In the genomic region with DNA sequence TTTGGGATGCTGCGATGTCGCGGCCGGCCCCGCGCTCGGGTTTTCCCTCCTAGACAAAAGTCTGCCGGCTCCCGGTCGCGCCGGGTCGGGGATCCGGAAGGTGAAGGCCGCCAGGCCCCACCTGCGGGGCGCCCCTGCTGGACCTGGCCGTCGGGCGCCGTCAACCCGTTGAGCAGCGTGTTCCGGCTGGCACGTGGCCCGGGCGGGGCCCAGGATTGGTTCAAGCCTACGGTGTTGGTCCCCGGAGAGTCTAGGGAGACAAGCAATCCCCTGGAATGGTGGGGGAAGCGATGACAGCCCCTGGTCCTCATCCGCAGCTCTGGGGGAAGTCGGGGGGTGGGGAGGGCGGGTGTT, we compare ENCODE assay signal across 13 cellular contexts. TPM values are rescaled to one million over a fixed set of nuclear protein-coding genes. Genes with fewer than 3 reads are reported as not detected.
DNase-seq lines count a peak whose midpoint lies in the region; ATAC-seq, FAIRE-seq and TF ChIP-seq lines count a peak whose summit lies in the region.
"Not testable (repeated sequence)": the region's sequence is repeated elsewhere in the genome, so short reads cannot be mapped to it uniquely, and the experiment has no call there.
"Had no signal": no experiment of that assay in that cellular context is flagged by ENCODE, and none has a peak within 500 bp of the region (broad histone marks: within the 10 kb centered on the region; RNA-seq: fewer than 3 reads in every experiment).

No MANE protein-coding gene starts in this region.

- intact Hi-C loops in HepG2 (cut with micrococcal nuclease; ENCODE audit: unreplicated experiment); upper lobe of right lung (cut with DNase I): not testable (repeated sequence)

- peaks cover 25% of the 10 kb centered on the region for H3K4me1 ChIP-seq in HepG2 (ENCODE audit: insufficient read depth, low read length)
- not testable (repeated sequence) for H3K4me1 ChIP-seq in upper lobe of right lung

- POLR2A ChIA-PET in HepG2 (lab: Yijun Ruan, JAX): not testable (repeated sequence)

- CTCF ChIA-PET in HepG2 (lab: Yijun Ruan, JAX; ENCODE audit: low intra/inter-chr PET ratio, low total read pairs): not testable (repeated sequence)

- not testable (repeated sequence) for H3K4me3 ChIP-seq in HepG2 (replicated peaks in 1 of 3; ENCODE audit: insufficient read depth in 1 of 3, low read depth in 2 of 3, low read length in 3 of 3); upper lobe of right lung

- H3K4me1 Mint-ChIP-seq in activated naive CD8-positive, alpha-beta T cell treated with anti-CD3 and anti-CD28 coated beads, Interleukin-2, amount 50 U/mL, for 24 hours: not testable (repeated sequence)

- not testable (repeated sequence) for H3K9ac ChIP-seq in HepG2 (ENCODE audit: insufficient read depth, low read depth, low read length)

- not testable (repeated sequence) for H3K27ac Mint-ChIP-seq in activated naive CD8-positive, alpha-beta T cell treated with anti-CD3 and anti-CD28 coated beads, Interleukin-2, amount 50 U/mL, for 24 hours

- not testable (repeated sequence) for H3K36me3 Mint-ChIP-seq in activated naive CD8-positive, alpha-beta T cell treated with anti-CD3 and anti-CD28 coated beads, Interleukin-2, amount 50 U/mL, for 24 hours (ENCODE audit: low read depth)

- not testable (repeated sequence) for TF ChIP-seq RAD21 in HepG2 (CRISPR knock-in tag; IDR thresholded peaks at IDR 0.05)

- WGBS in HepG2 (ENCODE audit: low lambda C conversion rate): no CpG with 5 or more reads among the region's 33 CpGs

- not testable (repeated sequence) for H3K79me2 ChIP-seq in HepG2 (ENCODE audit: insufficient read depth, low read length)

- not testable (repeated sequence) for TF ChIP-seq POLR2A in HepG2 (IDR thresholded peaks at IDR 0.05; ENCODE audit: insufficient read depth in 1 of 2, low read depth in 2 of 2, low read length in 2 of 2)

- not testable (repeated sequence) for H3K27me3 ChIP-seq in HepG2 (ENCODE audit: control insufficient read depth in 1 of 2, insufficient read depth in 2 of 2, low read length in 2 of 2); upper lobe of right lung

- not testable (repeated sequence) for H3K4me3 Mint-ChIP-seq in activated naive CD8-positive, alpha-beta T cell treated with anti-CD3 and anti-CD28 coated beads, Interleukin-2, amount 50 U/mL, for 24 hours

- not testable (repeated sequence) for H3K9me3 Mint-ChIP-seq in activated naive CD8-positive, alpha-beta T cell treated with anti-CD3 and anti-CD28 coated beads, Interleukin-2, amount 50 U/mL, for 24 hours

- not testable (repeated sequence) for TF ChIP-seq EP300 in HepG2 (IDR thresholded peaks at IDR 0.05; ENCODE audit: low read depth in 2 of 2, low read length in 2 of 2); HepG2 (CRISPR knock-in tag; IDR thresholded peaks at IDR 0.05; ENCODE audit: borderline replicate concordance)

- in situ Hi-C loops in HepG2 (cut with HindIII; ENCODE audit: extremely low pct_ligation_motif_present, low pct_unique_long_range_greater_than_20kb): not testable (repeated sequence)

- H3K4me2 ChIP-seq in HepG2 (ENCODE audit: low read depth, low read length): not testable (repeated sequence)

- H3K27me3 Mint-ChIP-seq in activated naive CD8-positive, alpha-beta T cell treated with anti-CD3 and anti-CD28 coated beads, Interleukin-2, amount 50 U/mL, for 24 hours: not testable (repeated sequence)

- not testable (repeated sequence) for H4K20me1 ChIP-seq in HepG2 (ENCODE audit: insufficient read depth, low read length)

- BruUV-seq in HepG2 (replicated peaks; lab: Mats Ljungman, UMichigan): TSS peak; percentile 79

- not testable (repeated sequence) for TF ChIP-seq CTCF in HepG2 (CRISPR knock-in tag; IDR thresholded peaks at IDR 0.05); upper lobe of right lung (IDR thresholded peaks at IDR 0.05)

- DNase-seq in activated naive CD8-positive, alpha-beta T cell treated with anti-CD3 and anti-CD28 coated beads, Interleukin-2, amount 50 U/mL, for 24 hours; HepG2 (ENCODE audit: low spot score); upper lobe of right lung: not testable (repeated sequence)

- H3K9me3 ChIP-seq in HepG2 (ENCODE audit: low read length); upper lobe of right lung: not testable (repeated sequence)

- not testable (repeated sequence) for H3K36me3 ChIP-seq in HepG2 (replicated peaks in 1 of 2; ENCODE audit: control insufficient read depth in 1 of 2, insufficient read depth in 2 of 2, low read length in 2 of 2); upper lobe of right lung

- H2AFZ ChIP-seq in HepG2 (ENCODE audit: low read length): not testable (repeated sequence)

- ATAC-seq in GM18867 (IDR thresholded peaks at IDR 0.05; ENCODE audit: unreplicated experiment): peak; percentile 76
- peak; percentile 41 for ATAC-seq in GM21367 (IDR thresholded peaks at IDR 0.05; ENCODE audit: unreplicated experiment)
- peak; percentile 74 for ATAC-seq in HG02642 (IDR thresholded peaks at IDR 0.05; ENCODE audit: poor library complexity, unreplicated experiment)
- ATAC-seq in HG03097 (IDR thresholded peaks at IDR 0.05; ENCODE audit: low FRiP score, unreplicated experiment): peak; percentile 53
- peak; percentile 69 for ATAC-seq in HG03571 (IDR thresholded peaks at IDR 0.05; ENCODE audit: unreplicated experiment)
- ATAC-seq in activated naive CD8-positive, alpha-beta T cell treated with anti-CD3 and anti-CD28 coated beads, Interleukin-2, amount 50 U/mL, for 24 hours: peak; percentile 81
- ATAC-seq in HepG2: peak; percentile 78
- ATAC-seq in upper lobe of right lung: peak; percentile 82

- H3K27ac ChIP-seq in HepG2 (ENCODE audit: extremely low read length, insufficient read depth, low read length); upper lobe of right lung: not testable (repeated sequence)

- FAIRE-seq in HepG2 (lab: Jason Lieb, UNC): not testable (repeated sequence)

RNA-seq across cellular contexts. Expression of gene SMIM11, which starts 0.3 kb away (rescaled TPM):
- total RNA-seq in HepG2 (2016; rRNA removed; fragmentation: Illumina TruSeq; extraction: Trizol) (6.4 and 33.6 TPM in 2 replicates), upper lobe of right lung (21.8 TPM)
- 3.6 and 4.4 TPM in 2 replicates for total RNA-seq in HepG2 (2016; cell fraction: cytosol; rRNA removed; fragmentation: Illumina TruSeq; extraction: Trizol; ENCODE audit: low read depth)
- 3.9 and 6.3 TPM in 2 replicates for total RNA-seq in HepG2 (2016; cell fraction: insoluble cytoplasmic fraction; rRNA removed; fragmentation: Illumina TruSeq; extraction: Trizol)
- total RNA-seq in HepG2 (2016; cell fraction: membrane; rRNA removed; fragmentation: Illumina TruSeq; extraction: Trizol): 3.8 and 22.1 TPM in 2 replicates
- 2.7 and 5.4 TPM in 2 replicates for total RNA-seq in HepG2 (2016; cell fraction: nucleus; rRNA removed; fragmentation: Illumina TruSeq; extraction: Trizol)
- 6.8 and 18.9 TPM in 2 replicates for polyA plus RNA-seq in HepG2 (2011; rRNA removed)
- polyA plus RNA-seq in HepG2 (2011; cell fraction: cytosol; rRNA removed): 3.8 and 5.2 TPM in 2 replicates
- polyA plus RNA-seq in HepG2 (2011; cell fraction: nucleus; rRNA removed): 2.1 and 6.5 TPM in 2 replicates
- 0.95 and 1.3 TPM in 2 replicates for polyA plus RNA-seq in HepG2 (2012)
- 20.7 and 38.8 TPM in 2 replicates for polyA plus RNA-seq in HepG2 (2016; cell fraction: cytosol; fragmentation: Illumina TruSeq; extraction: Trizol; ENCODE audit: low read depth)
- 5.8 and 18.1 TPM in 2 replicates for polyA plus RNA-seq in HepG2 (2016; cell fraction: insoluble cytoplasmic fraction; fragmentation: Illumina TruSeq; extraction: Trizol; ENCODE audit: low read depth)
- polyA plus RNA-seq in HepG2 (2016; cell fraction: membrane; fragmentation: Illumina TruSeq; extraction: Trizol; ENCODE audit: low read depth): 9.3 and 18.0 TPM in 2 replicates
- 4.7 and 7.1 TPM in 2 replicates for polyA plus RNA-seq in HepG2 (2016; cell fraction: nucleus; fragmentation: Illumina TruSeq; extraction: Trizol; ENCODE audit: insufficient read depth, low read depth)
- polyA minus RNA-seq in HepG2 (2011; rRNA and poly(A)+ RNA removed; ENCODE audit: low replicate concordance): 3.0 and 12.3 TPM in 2 replicates
- 1.3 and 3.8 TPM in 2 replicates for polyA minus RNA-seq in HepG2 (2011; cell fraction: cytosol; rRNA and poly(A)+ RNA removed)
- 3.0 and 6.0 TPM in 2 replicates for polyA minus RNA-seq in HepG2 (2011; cell fraction: nucleus; rRNA and poly(A)+ RNA removed)

RNA-seq across cellular contexts. Expression of gene KCNE2, which starts 11.8 kb away (rescaled TPM):
- total RNA-seq in HepG2 (2016; rRNA removed; fragmentation: Illumina TruSeq; extraction: Trizol) (not detected in 2 replicates), upper lobe of right lung (0.52 TPM)
- total RNA-seq in HepG2 (2016; cell fraction: cytosol; rRNA removed; fragmentation: Illumina TruSeq; extraction: Trizol; ENCODE audit: low read depth): not detected in 2 replicates
- not detected in 2 replicates for total RNA-seq in HepG2 (2016; cell fraction: insoluble cytoplasmic fraction; rRNA removed; fragmentation: Illumina TruSeq; extraction: Trizol)
- total RNA-seq in HepG2 (2016; cell fraction: membrane; rRNA removed; fragmentation: Illumina TruSeq; extraction: Trizol): not detected in 2 replicates
- not detected in 2 replicates for total RNA-seq in HepG2 (2016; cell fraction: nucleus; rRNA removed; fragmentation: Illumina TruSeq; extraction: Trizol)
- 0.07 TPM in 1 of 2 replicates, not detected in the other for polyA plus RNA-seq in HepG2 (2011; rRNA removed)
- polyA plus RNA-seq in HepG2 (2011; cell fraction: cytosol; rRNA removed): not detected in 2 replicates
- polyA plus RNA-seq in HepG2 (2011; cell fraction: nucleus; rRNA removed): not detected in 2 replicates
- not detected in 2 replicates for polyA plus RNA-seq in HepG2 (2012)
- polyA plus RNA-seq in HepG2 (2016; cell fraction: cytosol; fragmentation: Illumina TruSeq; extraction: Trizol; ENCODE audit: low read depth): not detected in 2 replicates
- polyA plus RNA-seq in HepG2 (2016; cell fraction: insoluble cytoplasmic fraction; fragmentation: Illumina TruSeq; extraction: Trizol; ENCODE audit: low read depth): not detected in 2 replicates
- not detected in 2 replicates for polyA plus RNA-seq in HepG2 (2016; cell fraction: membrane; fragmentation: Illumina TruSeq; extraction: Trizol; ENCODE audit: low read depth)
- not detected in 2 replicates for polyA plus RNA-seq in HepG2 (2016; cell fraction: nucleus; fragmentation: Illumina TruSeq; extraction: Trizol; ENCODE audit: insufficient read depth, low read depth)
- polyA minus RNA-seq in HepG2 (2011; rRNA and poly(A)+ RNA removed; ENCODE audit: low replicate concordance): not detected in 2 replicates
- polyA minus RNA-seq in HepG2 (2011; cell fraction: cytosol; rRNA and poly(A)+ RNA removed): not detected in 2 replicates
- not detected in 2 replicates for polyA minus RNA-seq in HepG2 (2011; cell fraction: nucleus; rRNA and poly(A)+ RNA removed)
- total RNA-seq: bronchial epithelial cell; left ventricle myocardium inferior; renal cortical epithelial cell; T-helper 1 cell treated with Interleukin-12 subunit alpha and Interleukin-12 subunit beta and Interleukin-4 antibody, amounts not matched to agents 30 ng/mL and 1 ng/mL, for 36 hours; thoracic aorta had no signal

RNA-seq across cellular contexts. Expression of gene SMIM34, which starts 48.2 kb away (rescaled TPM):
- total RNA-seq in HepG2 (2016; rRNA removed; fragmentation: Illumina TruSeq; extraction: Trizol) (not detected in 2 replicates), upper lobe of right lung (not detected)
- not detected in 2 replicates for total RNA-seq in HepG2 (2016; cell fraction: cytosol; rRNA removed; fragmentation: Illumina TruSeq; extraction: Trizol; ENCODE audit: low read depth)
- total RNA-seq in HepG2 (2016; cell fraction: insoluble cytoplasmic fraction; rRNA removed; fragmentation: Illumina TruSeq; extraction: Trizol): not detected in 2 replicates
- total RNA-seq in HepG2 (2016; cell fraction: membrane; rRNA removed; fragmentation: Illumina TruSeq; extraction: Trizol): not detected in 2 replicates
- not detected in 2 replicates for total RNA-seq in HepG2 (2016; cell fraction: nucleus; rRNA removed; fragmentation: Illumina TruSeq; extraction: Trizol)
- not detected in 2 replicates for polyA plus RNA-seq in HepG2 (2011; rRNA removed)
- polyA plus RNA-seq in HepG2 (2011; cell fraction: cytosol; rRNA removed): not detected in 2 replicates
- not detected in 2 replicates for polyA plus RNA-seq in HepG2 (2011; cell fraction: nucleus; rRNA removed)
- polyA plus RNA-seq in HepG2 (2012): not detected in 2 replicates
- not detected in 2 replicates for polyA plus RNA-seq in HepG2 (2016; cell fraction: cytosol; fragmentation: Illumina TruSeq; extraction: Trizol; ENCODE audit: low read depth)
- polyA plus RNA-seq in HepG2 (2016; cell fraction: insoluble cytoplasmic fraction; fragmentation: Illumina TruSeq; extraction: Trizol; ENCODE audit: low read depth): not detected in 2 replicates
- polyA plus RNA-seq in HepG2 (2016; cell fraction: membrane; fragmentation: Illumina TruSeq; extraction: Trizol; ENCODE audit: low read depth): not detected in 2 replicates
- polyA plus RNA-seq in HepG2 (2016; cell fraction: nucleus; fragmentation: Illumina TruSeq; extraction: Trizol; ENCODE audit: insufficient read depth, low read depth): not detected in 2 replicates
- polyA minus RNA-seq in HepG2 (2011; rRNA and poly(A)+ RNA removed; ENCODE audit: low replicate concordance): not detected in 2 replicates
- not detected in 2 replicates for polyA minus RNA-seq in HepG2 (2011; cell fraction: cytosol; rRNA and poly(A)+ RNA removed)
- polyA minus RNA-seq in HepG2 (2011; cell fraction: nucleus; rRNA and poly(A)+ RNA removed): not detected in 2 replicates
- total RNA-seq: left ventricle myocardium inferior; renal cortical epithelial cell; T-helper 1 cell treated with Interleukin-12 subunit alpha and Interleukin-12 subunit beta and Interleukin-4 antibody, amounts not matched to agents 30 ng/mL and 1 ng/mL, for 36 hours; thoracic aorta had no signal
